38 cellular contexts compared by ENCODE assay signal in the genomic region with DNA sequence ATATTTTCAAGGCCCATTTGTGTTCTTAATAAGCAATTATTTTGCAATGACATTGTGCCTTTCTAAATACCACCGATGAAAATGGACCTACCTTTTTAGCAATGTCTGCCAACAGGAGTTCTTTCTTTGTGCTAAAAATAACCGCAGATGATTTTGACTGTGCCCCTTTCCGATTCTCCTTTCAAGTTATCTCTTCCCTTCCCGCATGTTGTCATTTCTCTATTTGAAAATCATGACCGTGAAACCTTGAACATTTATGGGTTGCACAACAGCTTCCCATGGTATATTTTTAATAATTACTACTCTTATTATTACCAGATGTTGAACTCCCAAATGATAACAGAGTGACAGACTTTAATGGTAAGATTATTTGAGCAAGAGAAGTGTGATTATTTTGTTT. TPM values are rescaled to one million over a fixed set of nuclear protein-coding genes. Genes with fewer than 3 reads are reported as not detected.
"Had no signal": no experiment of that assay in that cellular context is flagged by ENCODE, and none has a peak within 500 bp of the region (broad histone marks: within the 10 kb centered on the region; RNA-seq: fewer than 3 reads in every experiment).

No MANE protein-coding gene starts in this region.

- H3K27ac Mint-ChIP-seq: activated B cell treated with CpG ODN at 0.5 μM for 24 hours; activated CD4-positive, alpha-beta memory T cell treated with anti-CD3 and anti-CD28 coated beads for 36 hours; activated CD4-positive, alpha-beta T cell treated with anti-CD3 and anti-CD28 coated beads, Interleukin-2, amount 10 ng/mL, durations not matched to agents 24 days and 14 days; activated CD8-positive, alpha-beta T cell treated with anti-CD3 and anti-CD28 coated beads for 36 hours; activated naive CD4-positive, alpha-beta T cell treated with anti-CD3 and anti-CD28 coated beads for 36 hours; activated naive CD4-positive, alpha-beta T cell treated with anti-CD3 and anti-CD28 coated beads, Interleukin-2, amount 50 U/mL, for 72 hours; activated naive CD8-positive, alpha-beta T cell treated with anti-CD3 and anti-CD28 coated beads for 36 hours; activated T-cell treated with anti-CD3 and anti-CD28 coated beads, Interleukin-2, amount 50 U/mL, for 72 hours; activated T-helper 1 cell treated with anti-CD3 and anti-CD28 coated beads, Interleukin-12 subunit alpha, Interleukin-12 subunit beta, Interleukin-2, Interleukin-4 antibody, amounts not matched to agents 30 ng/mL and 10 ng/mL and 1 ng/mL, durations not matched to agents 14 hours and 24 hours and 36 hours; activated T-helper 17 cell treated with anti-CD3 and anti-CD28 coated beads, Interleukin-2, amount 50 U/mL, for 72 hours; T-helper 1 cell treated with Interleukin-12 subunit alpha and Interleukin-12 subunit beta and Interleukin-4 antibody, amounts not matched to agents 30 μg/mL and 1 μg/mL, for 36 hours; T-helper 2 cell treated with Interferon-gamma antibody and Interleukin-4, amounts not matched to agents 5 μg/mL and 100 μg/mL, for 36 hours had no signal

- H3K4me1 ChIP-seq: adrenal gland, breast epithelium had no signal

- H3K4me3 Mint-ChIP-seq: activated B cell treated with CpG ODN at 0.5 μM for 24 hours; activated CD4-positive, alpha-beta memory T cell treated with anti-CD3 and anti-CD28 coated beads for 36 hours; activated CD4-positive, alpha-beta T cell treated with anti-CD3 and anti-CD28 coated beads, Interleukin-2, amount 10 ng/mL, durations not matched to agents 24 days and 14 days; activated CD8-positive, alpha-beta T cell treated with anti-CD3 and anti-CD28 coated beads for 36 hours; activated naive CD4-positive, alpha-beta T cell treated with anti-CD3 and anti-CD28 coated beads for 36 hours; activated naive CD8-positive, alpha-beta T cell treated with anti-CD3 and anti-CD28 coated beads for 36 hours; activated T-cell treated with anti-CD3 and anti-CD28 coated beads, Interleukin-2, amount 50 U/mL, for 4 hours; activated T-cell treated with anti-CD3 and anti-CD28 coated beads, Interleukin-2, amount 50 U/mL, for 72 hours; activated T-helper 1 cell treated with anti-CD3 and anti-CD28 coated beads, Interleukin-12 subunit alpha, Interleukin-12 subunit beta, Interleukin-2, Interleukin-4 antibody, amounts not matched to agents 30 ng/mL and 10 ng/mL and 1 ng/mL, durations not matched to agents 14 hours and 24 hours and 36 hours; activated T-helper 17 cell treated with anti-CD3 and anti-CD28 coated beads, Interleukin-2, amount 50 U/mL, for 72 hours; T-helper 1 cell treated with Interleukin-12 subunit alpha and Interleukin-12 subunit beta and Interleukin-4 antibody, amounts not matched to agents 30 μg/mL and 1 μg/mL, for 36 hours; T-helper 2 cell treated with Interferon-gamma antibody and Interleukin-4, amounts not matched to agents 5 μg/mL and 100 μg/mL, for 36 hours had no signal

- H3K4me1 Mint-ChIP-seq: activated B cell treated with CpG ODN at 0.5 μM for 24 hours; activated T-helper 17 cell treated with anti-CD3 and anti-CD28 coated beads, Interleukin-2, amount 50 U/mL, for 72 hours had no signal

- H3K36me3 Mint-ChIP-seq: activated CD4-positive, alpha-beta memory T cell treated with anti-CD3 and anti-CD28 coated beads for 36 hours; activated naive CD4-positive, alpha-beta T cell treated with anti-CD3 and anti-CD28 coated beads, Interleukin-2, amount 50 U/mL, for 72 hours; activated naive CD8-positive, alpha-beta T cell treated with anti-CD3 and anti-CD28 coated beads for 36 hours had no signal

- H3K36me3 ChIP-seq: adrenal gland, brain microvascular endothelial cell, breast epithelium had no signal

- H3K9me3 Mint-ChIP-seq: activated B cell treated with CpG ODN at 0.5 μM for 24 hours; activated CD4-positive, alpha-beta memory T cell treated with anti-CD3 and anti-CD28 coated beads for 36 hours; activated CD4-positive, alpha-beta T cell treated with anti-CD3 and anti-CD28 coated beads, Interleukin-2, amount 10 ng/mL, durations not matched to agents 24 days and 14 days; activated CD8-positive, alpha-beta T cell treated with anti-CD3 and anti-CD28 coated beads for 36 hours; activated naive CD4-positive, alpha-beta T cell treated with anti-CD3 and anti-CD28 coated beads for 36 hours; activated naive CD4-positive, alpha-beta T cell treated with anti-CD3 and anti-CD28 coated beads, Interleukin-2, amount 50 U/mL, for 72 hours; activated naive CD8-positive, alpha-beta T cell treated with anti-CD3 and anti-CD28 coated beads for 36 hours; activated T-cell treated with anti-CD3 and anti-CD28 coated beads, Interleukin-2, amount 50 U/mL, for 4 hours; activated T-cell treated with anti-CD3 and anti-CD28 coated beads, Interleukin-2, amount 50 U/mL, for 72 hours; activated T-helper 1 cell treated with anti-CD3 and anti-CD28 coated beads, Interleukin-12 subunit alpha, Interleukin-12 subunit beta, Interleukin-2, Interleukin-4 antibody, amounts not matched to agents 30 ng/mL and 10 ng/mL and 1 ng/mL, durations not matched to agents 14 hours and 24 hours and 36 hours; activated T-helper 17 cell treated with anti-CD3 and anti-CD28 coated beads, Interleukin-2, amount 50 U/mL, for 72 hours; T-helper 1 cell treated with Interleukin-12 subunit alpha and Interleukin-12 subunit beta and Interleukin-4 antibody, amounts not matched to agents 30 μg/mL and 1 μg/mL, for 36 hours; T-helper 2 cell treated with Interferon-gamma antibody and Interleukin-4, amounts not matched to agents 5 μg/mL and 100 μg/mL, for 36 hours had no signal

- FAIRE-seq: astrocyte, TTC549 had no signal

- H3K9me3 ChIP-seq: adrenal gland, body of pancreas, breast epithelium had no signal

- H3K27me3 ChIP-seq: body of pancreas had no signal

- H3K27ac ChIP-seq: adrenal gland, body of pancreas, brain microvascular endothelial cell, breast epithelium, VCaP had no signal

- H3K4me3 ChIP-seq: adrenal gland, body of pancreas, breast epithelium had no signal

- ATAC-seq: activated CD8-positive, alpha-beta T cell treated with anti-CD3 and anti-CD28 coated beads for 36 hours; activated naive CD4-positive, alpha-beta T cell treated with anti-CD3 and anti-CD28 coated beads, Interleukin-2, amount 50 U/mL, for 72 hours; activated T-cell treated with anti-CD3 and anti-CD28 coated beads, Interleukin-2, amount 50 U/mL, for 4 hours; activated T-cell treated with anti-CD3 and anti-CD28 coated beads, Interleukin-2, amount 50 U/mL, for 72 hours; activated T-helper 17 cell treated with anti-CD3 and anti-CD28 coated beads, Interleukin-2, amount 50 U/mL, for 72 hours; body of pancreas had no signal

- DNase-seq: activated B cell treated with CpG ODN at 0.5 μM for 24 hours; activated CD4-positive, alpha-beta memory T cell treated with anti-CD3 and anti-CD28 coated beads for 36 hours; activated CD4-positive, alpha-beta T cell treated with anti-CD3 and anti-CD28 coated beads for 4 hours; activated CD4-positive, alpha-beta T cell treated with anti-CD3 and anti-CD28 coated beads, Interleukin-2, amount 10 ng/mL, durations not matched to agents 24 days and 14 days; activated CD4-positive, alpha-beta T cell treated with anti-CD3 and anti-CD28 coated beads, Interleukin-2, amount 50 U/mL, for 1 hour; activated CD4-positive, alpha-beta T cell treated with anti-CD3 and anti-CD28 coated beads, Interleukin-2, amount 50 U/mL, for 4 hours; activated CD4-positive, CD25-positive, alpha-beta regulatory T cell treated with anti-CD3 and anti-CD28 coated beads, Interleukin-2, amount 50 U/mL, for 72 hours; activated CD8-positive, alpha-beta memory T cell treated with anti-CD3 and anti-CD28 coated beads, Interleukin-2, amount 50 U/mL, for 4 hours; activated CD8-positive, alpha-beta T cell treated with anti-CD3 and anti-CD28 coated beads for 36 hours; activated effector memory CD4-positive, alpha-beta T cell treated with anti-CD3 and anti-CD28 coated beads, Interleukin-2, amount 50 U/mL, for 16 hours; activated gamma-delta T cell treated with Interleukin-2 at 50 U/mL for 16 hours; activated naive CD4-positive, alpha-beta T cell; activated naive CD4-positive, alpha-beta T cell treated with anti-CD3 and anti-CD28 coated beads for 36 hours; activated naive CD4-positive, alpha-beta T cell treated with anti-CD3 and anti-CD28 coated beads, Interleukin-2, amount 50 U/mL, for 16 hours; activated naive CD8-positive, alpha-beta T cell treated with anti-CD3 and anti-CD28 coated beads for 36 hours; activated T-cell treated with anti-CD3 and anti-CD28 coated beads for 4 hours; activated T-cell treated with anti-CD3 and anti-CD28 coated beads, Interleukin-2, amount 50 U/mL, for 1 hour; activated T-cell treated with anti-CD3 and anti-CD28 coated beads, Interleukin-2, amount 50 U/mL, for 4 hours; activated T-cell treated with anti-CD3 and anti-CD28 coated beads, Interleukin-2, amount 50 U/mL, for 72 hours; adrenal gland; amniotic stem cell; aorta; body of pancreas; brain microvascular endothelial cell; central memory CD4-positive, alpha-beta T cell; T-helper 1 cell; T-helper 2 cell; T-helper 9 cell had no signal

RNA-seq across cellular contexts. Expression of gene ISL2, which starts 15.0 kb away (rescaled TPM):
- total RNA-seq: activated naive CD4-positive, alpha-beta T cell treated with anti-CD3 and anti-CD28 coated beads for 36 hours; activated naive CD4-positive, alpha-beta T cell treated with anti-CD3 and anti-CD28 coated beads, Interleukin-2, amount 50 U/mL, for 72 hours; aorta; body of pancreas; cardiac septum had no signal
- polyA plus RNA-seq: aorta had no signal
